31 cellular contexts compared by ENCODE assay signal in the genomic region with DNA sequence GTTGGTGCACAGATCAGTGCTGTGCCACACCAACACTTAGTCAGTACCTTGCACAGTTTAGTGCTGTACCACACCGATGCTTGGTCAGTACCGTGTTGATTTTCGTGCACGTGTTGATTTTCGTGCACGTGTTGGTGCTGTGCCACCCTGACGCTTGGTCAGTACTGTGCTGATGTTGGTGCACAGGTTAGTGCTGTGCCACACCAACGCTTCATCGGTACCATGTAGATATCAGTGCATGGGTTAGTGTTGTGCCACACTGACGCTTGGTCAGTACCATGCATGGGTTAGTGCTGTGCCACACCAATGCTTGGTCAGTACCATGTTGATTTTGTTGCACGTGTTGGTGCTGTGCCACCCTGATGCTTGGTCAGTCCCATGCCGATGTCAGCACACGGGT.
"Had no signal": no experiment of that assay in that cellular context is flagged by ENCODE, and none has a peak within 500 bp of the region (broad histone marks: within the 10 kb centered on the region; RNA-seq: fewer than 3 reads in every experiment).

No MANE protein-coding gene starts in this region.

- H3K27ac ChIP-seq: neural progenitor cell, neutrophil, ovary, parathyroid adenoma, psoas muscle, skin epidermis, spleen, suprapubic skin, testis, tibial artery, transverse colon, upper lobe of left lung, uterus had no signal

- H3K4me2 ChIP-seq: neural progenitor cell, smooth muscle cell had no signal

- H3K4me1 ChIP-seq: neural progenitor cell, psoas muscle, uterus had no signal

- H2AFZ ChIP-seq: neural progenitor cell, parathyroid adenoma had no signal

- H3K27me3 ChIP-seq: neural progenitor cell, neutrophil, ovary, spleen, suprapubic skin, testis, tibial artery, transverse colon, upper lobe of left lung, uterus had no signal

- H3K9me3 ChIP-seq: neutrophil, ovary, psoas muscle, spleen, suprapubic skin, testis, tibial artery, transverse colon, upper lobe of left lung, uterus had no signal

- ATAC-seq: naive thymus-derived CD4-positive, alpha-beta T cell; natural killer cell; psoas muscle; right cardiac atrium; sciatic nerve; stimulated activated memory B cell treated with anti-CD40 and anti-IgM and Interleukin-4, amounts not matched to agents 10 μg/mL and 1 μg/mL and 100 μg/mL, for 72 hours; stimulated activated naive CD8-positive, alpha-beta T cell treated with anti-CD3 and anti-CD28 coated beads, Interleukin-15, amount 100 ng/mL, for 72 hours; stimulated activated naive CD8-positive, alpha-beta T cell treated with anti-CD3 and anti-CD28 coated beads, Interleukin-15, Interleukin-2, amounts not matched to agents 100 U/mL and 50 U/mL, for 24 hours had no signal

- H3K36me3 ChIP-seq: neural progenitor cell, ovary, suprapubic skin, tibial artery, transverse colon, upper lobe of left lung, uterus had no signal

- H3K79me2 ChIP-seq: parathyroid adenoma had no signal

- H3K9ac ChIP-seq: neural progenitor cell, parathyroid adenoma had no signal

- H3K27ac Mint-ChIP-seq: naive thymus-derived CD4-positive, alpha-beta T cell; natural killer cell; nephron; neural progenitor cell; progenitor cell of endocrine pancreas; stimulated activated memory B cell treated with anti-CD40 and anti-IgM and Interleukin-4, amounts not matched to agents 10 μg/mL and 1 μg/mL and 100 μg/mL, for 72 hours; stimulated activated naive CD8-positive, alpha-beta T cell treated with anti-CD3 and anti-CD28 coated beads, Interleukin-15, amount 100 ng/mL, for 72 hours had no signal

- DNase-seq: naive thymus-derived CD4-positive, alpha-beta T cell; natural killer cell; nucleus accumbens; ovary; psoas muscle; right cardiac atrium; spleen; stimulated activated CD4-positive, alpha-beta T cell treated with anti-CD3 and anti-CD28 coated beads, Interleukin-12 subunit alpha, Interleukin-12 subunit beta, amount 100 ng/mL, for 4 hours; stimulated activated CD4-positive, alpha-beta T cell treated with anti-CD3 and anti-CD28 coated beads, Interleukin-1b, Interleukin-23, amount 100 ng/mL, for 48 hours; stimulated activated CD4-positive, alpha-beta T cell treated with anti-CD3 and anti-CD28 coated beads, Interleukin-4, amount 100 ng/mL, for 1 hour; stimulated activated CD4-positive, alpha-beta T cell treated with anti-CD3 and anti-CD28 coated beads, Interleukin-4, amount 100 ng/mL, for 4 hours; stimulated activated CD8-positive, alpha-beta memory T cell treated with anti-CD3 and anti-CD28 coated beads, Interleukin-4, amount 100 ng/mL, for 48 hours; stimulated activated naive CD4-positive, alpha-beta T cell; stimulated activated naive CD8-positive, alpha-beta T cell treated with anti-CD3 and anti-CD28 coated beads, Interleukin-15, amount 100 ng/mL, for 72 hours; stimulated activated naive CD8-positive, alpha-beta T cell treated with anti-CD3 and anti-CD28 coated beads, Interleukin-15, Interleukin-2, amounts not matched to agents 100 U/mL and 50 U/mL, for 24 hours; substantia nigra; testis; tibial artery; transverse colon; upper lobe of left lung; uterus had no signal

- H3K9me3 Mint-ChIP-seq: naive thymus-derived CD4-positive, alpha-beta T cell; nephron had no signal

- H3K27me3 Mint-ChIP-seq: naive thymus-derived CD4-positive, alpha-beta T cell; stimulated activated memory B cell treated with anti-CD40 and anti-IgM and Interleukin-4, amounts not matched to agents 10 μg/mL and 1 μg/mL and 100 μg/mL, for 72 hours; stimulated activated naive CD8-positive, alpha-beta T cell treated with anti-CD3 and anti-CD28 coated beads, Interleukin-15, amount 100 ng/mL, for 72 hours had no signal

- H3K36me3 Mint-ChIP-seq: natural killer cell, neural progenitor cell had no signal

- H3K4me3 Mint-ChIP-seq: naive thymus-derived CD4-positive, alpha-beta T cell; natural killer cell; nephron; stimulated activated memory B cell treated with anti-CD40 and anti-IgM and Interleukin-4, amounts not matched to agents 10 μg/mL and 1 μg/mL and 100 μg/mL, for 72 hours; stimulated activated naive CD8-positive, alpha-beta T cell treated with anti-CD3 and anti-CD28 coated beads, Interleukin-15, amount 100 ng/mL, for 72 hours had no signal

- H3K4me3 ChIP-seq: neural progenitor cell, ovary, psoas muscle, skin epidermis, smooth muscle cell, spleen, suprapubic skin, testis, tibial artery, transverse colon, upper lobe of left lung, uterus had no signal
